ENCODE assay signal across 8 cellular contexts in genomic region chr17:50201226-50201854, GRCh38. TPM values are rescaled to one million over a fixed set of nuclear protein-coding genes. Genes with fewer than 3 reads are reported as not detected.
DNase-seq lines count a peak whose midpoint lies in the region; ATAC-seq lines count a peak whose summit lies in the region.

TSS of gene COL1A1 (minus strand) at chr17:50201631. CDS start at chr17:50201513, 118 bp downstream.

- peaks cover 7 to 10% of the 10 kb centered on the region in 2 donors for H3K4me1 ChIP-seq in duodenal mucosa (ENCODE audit: control insufficient read depth in 1 of 2, insufficient read depth in 2 of 2, low read length in 2 of 2)
- no peaks in the 10 kb centered on the region for H3K4me1 ChIP-seq in mesendoderm (ENCODE audit: control insufficient read depth, low read depth, low read length)
- H3K4me1 ChIP-seq in urinary bladder (ENCODE audit: insufficient read depth) = no peaks in the 10 kb centered on the region

- no peak within 1 kb of the TSS for H4K8ac ChIP-seq in mesendoderm (ENCODE audit: low read depth, low read length)

- no peak within 1 kb of the TSS for H3K23ac ChIP-seq in mesendoderm (ENCODE audit: low read length)

- H3K79me1 ChIP-seq in mesendoderm (ENCODE audit: low read length) = no peaks in the 10 kb centered on the region

- ATAC-seq in HG02763 (IDR thresholded peaks at IDR 0.05; ENCODE audit: unreplicated experiment) (no peak), HG03175 (IDR thresholded peaks at IDR 0.05; ENCODE audit: unreplicated experiment) (no peak), HG02798 (IDR thresholded peaks at IDR 0.05; ENCODE audit: poor library complexity, unreplicated experiment) (no peak)

- H3K4ac ChIP-seq in mesendoderm (ENCODE audit: low read depth, low read length) = no peak within 1 kb of the TSS

- H2BK5ac ChIP-seq in mesendoderm (ENCODE audit: low read length) = no peak within 1 kb of the TSS

- DNase-seq in AG20443 (ENCODE audit: low spot score) (peak; percentile 92), MG63 (peak; percentile 96), mesendoderm (peak; percentile 21)

- peak within 1 kb of the TSS; percentile 95 for H3K4me3 ChIP-seq in MG63
- peak within 1 kb of the TSS; percentile 61 to 67 for H3K4me3 ChIP-seq in duodenal mucosa (ENCODE audit: low read depth in 1 of 2, low read length in 2 of 2)
- peak within 1 kb of the TSS; percentile 6 for H3K4me3 ChIP-seq in mesendoderm (ENCODE audit: low read length)
- H3K4me3 ChIP-seq in urinary bladder (ENCODE audit: low read depth, low read length) = peak within 1 kb of the TSS; percentile 38

- H3K18ac ChIP-seq in mesendoderm (ENCODE audit: low read length) = no peak within 1 kb of the TSS

- no peak within 1 kb of the TSS for H2BK120ac ChIP-seq in mesendoderm (ENCODE audit: low read depth, low read length)

- H3K9me3 ChIP-seq in MG63 (no peaks in the 10 kb centered on the region; the same call in 1 of the 2 replicates), duodenal mucosa (ENCODE audit: control insufficient read depth in 1 of 2, low read length in 2 of 2) (no peaks in the 10 kb centered on the region)

- WGBS in mesendoderm (ENCODE audit: extremely low coverage, insufficient coverage, low lambda C conversion rate) = no CpG with 5 or more reads among the region's 37 CpGs
- 2% methylated on average over 37 of the region's 37 CpGs for whole genome bisulfite sequencing in urinary bladder

- no peak within 1 kb of the TSS for H4K5ac ChIP-seq in mesendoderm (ENCODE audit: low read length)

- peak within 1 kb of the TSS; percentile 72 for H3K4me2 ChIP-seq in mesendoderm (ENCODE audit: low read length)

- H3K27me3 ChIP-seq in MG63 (no peaks in the 10 kb centered on the region), duodenal mucosa (ENCODE audit: control insufficient read depth in 1 of 2, insufficient read depth in 2 of 2, low read length in 2 of 2) (peaks cover 21 to 24% of the 10 kb centered on the region in 2 donors), mesendoderm (ENCODE audit: insufficient read depth, low read length, poor library complexity) (peaks cover 3% of the 10 kb centered on the region)

- H2AK5ac ChIP-seq in mesendoderm (ENCODE audit: low read length) = no peak within 1 kb of the TSS

- H3K9ac ChIP-seq in duodenal mucosa (ENCODE audit: low read depth in 1 of 2, low read length in 2 of 2) (peak within 1 kb of the TSS; percentile 54 to 61), mesendoderm (ENCODE audit: low read length) (peak within 1 kb of the TSS; percentile 59)

- peak within 1 kb of the TSS; percentile 71 for H3K56ac ChIP-seq in mesendoderm (ENCODE audit: low read length)

- no peaks in the 10 kb centered on the region for H3K79me2 ChIP-seq in mesendoderm (ENCODE audit: control insufficient read depth, insufficient read depth, low read length)

- H3K27ac ChIP-seq in duodenal mucosa (ENCODE audit: low read depth, low read length) = peak within 1 kb of the TSS; percentile 81
- H3K27ac ChIP-seq in mesendoderm (ENCODE audit: low read depth, low read length) = no peak within 1 kb of the TSS
- peak within 1 kb of the TSS; percentile 92 for H3K27ac ChIP-seq in urinary bladder (ENCODE audit: low read depth)

- peaks cover 39% of the 10 kb centered on the region for H3K36me3 ChIP-seq in MG63
- no peaks in the 10 kb centered on the region for H3K36me3 ChIP-seq in duodenal mucosa (ENCODE audit: control insufficient read depth in 1 of 2, insufficient read depth in 2 of 2, low read length in 2 of 2)
- H3K36me3 ChIP-seq in mesendoderm (ENCODE audit: control insufficient read depth, insufficient read depth, low read length) = no peaks in the 10 kb centered on the region
- peaks cover 2% of the 10 kb centered on the region for H3K36me3 ChIP-seq in urinary bladder (ENCODE audit: insufficient read depth)

- H2BK15ac ChIP-seq in mesendoderm (replicated peaks; ENCODE audit: low read depth) = no peak within 1 kb of the TSS

RNA-seq across cellular contexts. Expression of gene COL1A1, which starts in this region (rescaled TPM):
- total RNA-seq in MG63 (2014; rRNA removed; shearing (Covaris generic); ENCODE audit: low replicate concordance) = 261 and 431 TPM in 2 replicates
- 14.5 TPM for polyA plus RNA-seq in mesendoderm (2013, experiment 1 of 2)
- 15.0 TPM for polyA plus RNA-seq in mesendoderm (2013, experiment 2 of 2)
- 5,262 TPM for total RNA-seq in urinary bladder
- polyA plus RNA-seq in urinary bladder = 802 TPM

Comparison
In these comparisons a context has a peak if more than half of its experiments do, and no peak if none do; other contexts are left out.
1. RNA of gene COL1A1 (total RNA-seq): 5,262 TPM in urinary bladder (single experiment); 261 to 431 TPM in MG63; every median in the first group is over 10 times any median in the second.
2. DNase-seq: peak in every context shown above with its lines; median percentile 96 in MG63; 92 in AG20443; 21 in mesendoderm.
3. H3K4me3 ChIP-seq: peak in every context shown above with its lines; median percentile 95 in MG63; 64 in duodenal mucosa; 38 in urinary bladder; 6 in mesendoderm.